ENCODE assay signal across 12 cellular contexts in genomic region chr3:134630506-134630905, GRCh38. TPM values are rescaled to one million over a fixed set of nuclear protein-coding genes. Genes with fewer than 3 reads are reported as not detected.
DNase-seq lines count a peak whose midpoint lies in the region; ATAC-seq and TF ChIP-seq lines count a peak whose summit lies in the region.
"Had no signal": no experiment of that assay in that cellular context is flagged by ENCODE, and none has a peak within 500 bp of the region (broad histone marks: within the 10 kb centered on the region; RNA-seq: fewer than 3 reads in every experiment).

No MANE protein-coding gene starts in this region.

- H3K4me1 Mint-ChIP-seq in progenitor cell of endocrine pancreas (ENCODE audit: low read depth): no peaks in the 10 kb centered on the region

- H3K36me3 Mint-ChIP-seq in progenitor cell of endocrine pancreas (ENCODE audit: insufficient read depth): peaks cover 2% of the 10 kb centered on the region

- no peaks in the 10 kb centered on the region for H3K27me3 Mint-ChIP-seq in progenitor cell of endocrine pancreas

- ATAC-seq in HG03097 (IDR thresholded peaks at IDR 0.05; ENCODE audit: low FRiP score, unreplicated experiment): no peak

- no peak overlapping the region for H3K27ac Mint-ChIP-seq in progenitor cell of endocrine pancreas
- H3K27ac Mint-ChIP-seq: T-helper 2 cell treated with Interferon-gamma antibody and Interleukin-4, amounts not matched to agents 5 μg/mL and 100 μg/mL, for 36 hours had no signal

- peak; percentile 13 for DNase-seq in NCI-H82 (lab: John Stamatoyannopoulos, UW)
- DNase-seq in NCI-H82 treated with DMSO at 0.1 percent for 48 hours (lab: John Stamatoyannopoulos, UW; ENCODE audit: unreplicated experiment): no peak
- DNase-seq in Kasumi-1 (lab: John Stamatoyannopoulos, UW): peak; percentile 30 to 53
- DNase-seq in cardiac fibroblast (ENCODE audit: low read depth in 2 of 2): peak; percentile 18 to 65
- peak; percentile 6 for DNase-seq in progenitor cell of endocrine pancreas (ENCODE audit: low spot score, unreplicated experiment)
- DNase-seq in activated effector memory CD4-positive, alpha-beta T cell treated with Interleukin-2 at 50 U/mL for 16 hours: no peak
- DNase-seq in midbrain (lab: John Stamatoyannopoulos, UW): no peak
- DNase-seq: central memory CD4-positive, alpha-beta T cell; KBM-7 had no signal

- no peak overlapping the region for H3K4me3 ChIP-seq in cardiac fibroblast (replicated peaks in 1 of 2; ENCODE audit: low read depth in 2 of 2, low read length in 2 of 2)
- H3K4me3 ChIP-seq: skin epidermis had no signal

- H3K9me3 Mint-ChIP-seq in progenitor cell of endocrine pancreas (ENCODE audit: low read depth): peaks cover 21% of the 10 kb centered on the region

- H3K4me3 Mint-ChIP-seq in progenitor cell of endocrine pancreas (ENCODE audit: low read depth): no peak overlapping the region
- H3K4me3 Mint-ChIP-seq: T-helper 2 cell treated with Interferon-gamma antibody and Interleukin-4, amounts not matched to agents 5 μg/mL and 100 μg/mL, for 36 hours had no signal

- peak; percentile 78 for TF ChIP-seq CTCF in cardiac fibroblast (IDR thresholded peaks at IDR 0.05; ENCODE audit: low read depth, low read length)
- peak; percentile 35 for TF ChIP-seq CTCF in progenitor cell of endocrine pancreas (IDR thresholded peaks at IDR 0.05; ENCODE audit: unreplicated experiment)

RNA-seq across cellular contexts. Expression of gene KY, which starts 20.3 kb away (rescaled TPM):
- not detected in 2 replicates for total RNA-seq in progenitor cell of endocrine pancreas

Comparison
In these comparisons a context has a peak if more than half of its experiments do, and no peak if none do; other contexts are left out.
1. DNase-seq: peak in NCI-H82 (single experiment), Kasumi-1 (2 of 2), cardiac fibroblast (2 of 2) and progenitor cell of endocrine pancreas (single experiment); none in NCI-H82 treated with DMSO at 0.1 percent for 48 hours (single experiment), activated effector memory CD4-positive, alpha-beta T cell treated with Interleukin-2 at 50 U/mL for 16 hours (single experiment) and midbrain (single experiment).